Comparison of ENCODE assay signal across 9 cellular contexts in the genomic region with DNA sequence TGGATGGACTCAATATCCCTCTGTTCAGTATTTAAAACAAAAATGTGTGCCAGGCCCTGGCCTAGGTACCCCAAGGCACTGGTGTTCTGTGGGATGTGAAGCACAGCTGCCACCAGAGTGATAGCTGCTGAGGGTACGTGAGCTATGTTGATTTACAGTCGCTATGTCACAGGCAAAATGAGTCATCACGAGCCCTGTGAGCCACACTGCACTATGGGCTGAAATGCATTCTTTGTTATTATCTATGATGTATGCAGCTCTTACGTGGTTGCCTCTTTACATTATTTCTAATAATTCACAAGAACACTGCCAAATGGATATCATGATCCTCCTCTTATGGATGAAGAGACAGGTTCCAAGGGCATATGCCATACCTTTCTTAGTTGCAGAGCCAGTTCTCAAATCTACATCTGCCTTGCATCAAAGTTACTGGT. TPM values are rescaled to one million over a fixed set of nuclear protein-coding genes. Genes with fewer than 3 reads are reported as not detected.
A peak's percentile ranks its signal among the peaks of the same experiment; 100 is the strongest.
DNase-seq lines count a peak whose midpoint lies in the region; ATAC-seq and TF ChIP-seq lines count a peak whose summit lies in the region.
"Had no signal": no experiment of that assay in that cellular context is flagged by ENCODE, and none has a peak within 500 bp of the region (broad histone marks: within the 10 kb centered on the region; RNA-seq: fewer than 3 reads in every experiment).

No MANE protein-coding gene starts in this region.

- H3K9me2 ChIP-seq in Karpas-422 (replicated peaks; ENCODE audit: insufficient read depth, low read length), result no peaks in the 10 kb centered on the region

- no peak overlapping the region for H2AFZ ChIP-seq in DND-41 (ENCODE audit: low read depth, low read length)
- no peak overlapping the region for H2AFZ ChIP-seq in IMR-90 (replicated peaks; ENCODE audit: low read length, poor library complexity)
- no peak overlapping the region for H2AFZ ChIP-seq in Karpas-422 (ENCODE audit: low read length)
- no peak overlapping the region for H2AFZ ChIP-seq in mammary epithelial cell (ENCODE audit: low read depth, low read length)

- WGBS in IMR-90 (ENCODE audit: extremely low coverage in 2 of 2, insufficient read length in 1 of 2), 2 experiments, result no CpG with 5 or more reads among the region's 4 CpGs
- WGBS in mammary epithelial cell (ENCODE audit: low coverage, missing lambda C conversion rate), result 88% methylated on average over 3 of the region's 4 CpGs

- no peak overlapping the region for H2BK5ac ChIP-seq in IMR-90 (ENCODE audit: low read depth, low read length, poor library complexity, severe bottlenecking)

- peak overlapping the region; percentile 17 for H2AK9ac ChIP-seq in IMR-90 (replicated peaks; ENCODE audit: low read depth, low read length, poor library complexity)

- H3K27ac ChIP-seq in DND-41 (ENCODE audit: low read length), result no peak overlapping the region
- H3K27ac ChIP-seq in IMR-90 (ENCODE audit: insufficient read depth, low read length), result no peak overlapping the region
- H3K27ac ChIP-seq in Karpas-422 (ENCODE audit: low read length), result no peak overlapping the region
- H3K27ac ChIP-seq in mammary epithelial cell (ENCODE audit: insufficient read depth, low read depth, low read length), result no peak overlapping the region

- ATAC-seq in DND-41 (ENCODE audit: insufficient read depth, low read depth), result 0 out of 3 replicates have a peak, but pooled peaks have one; percentile 39
- peak; percentile 79 for ATAC-seq in IMR-90 (ENCODE audit: low read depth)
- no peak for ATAC-seq in GM21737 (IDR thresholded peaks at IDR 0.05; ENCODE audit: unreplicated experiment)

- POLR2A ChIA-PET in IMR-90 (lab: Charles Lee; ENCODE audit: unreplicated experiment), result no interaction called here

- no peak overlapping the region for H3K4me2 ChIP-seq in DND-41 (ENCODE audit: insufficient read depth, low read length)
- no peak overlapping the region for H3K4me2 ChIP-seq in IMR-90 (ENCODE audit: low read depth, low read length)
- no peak overlapping the region for H3K4me2 ChIP-seq in Karpas-422 (ENCODE audit: low read depth, low read length, poor library complexity, severe bottlenecking)
- no peak overlapping the region for H3K4me2 ChIP-seq in mammary epithelial cell (ENCODE audit: insufficient read depth, low read depth, low read length)

- no peak for DNase-seq in DND-41
- peak; percentile 76 for DNase-seq in IMR-90
- DNase-seq in activated T-cell treated with anti-CD3 and anti-CD28 coated beads, Interleukin-2, amount 50 U/mL, for 48 hours, result peak; percentile 27 to 36
- peak; percentile 60 for DNase-seq in foreskin melanocyte
- no peak for DNase-seq in Karpas-422
- no peak for DNase-seq in NCI-H345 treated with DMSO at 0.1 percent for 48 hours (lab: John Stamatoyannopoulos, UW; ENCODE audit: unreplicated experiment)
- no peak for DNase-seq in mammary epithelial cell
- DNase-seq: NCI-H2081 treated with DMSO at 0.1 percent for 48 hours had no signal

- CTCF ChIA-PET in IMR-90 (lab: Yijun Ruan, JAX), result interaction anchor here (1.0 kb wide), 1 partner anchor 35 kb away, joined by 3 read pairs; no protein-coding TSS in a partner anchor
- CTCF ChIA-PET in mammary epithelial cell (lab: Charles Lee; ENCODE audit: low non-redundant PET), result no interaction called here

- no peak overlapping the region for H2BK120ac ChIP-seq in IMR-90 (ENCODE audit: low read depth, low read length)

- no peak for TF ChIP-seq RAD21 in IMR-90 (IDR thresholded peaks at IDR 0.05; ENCODE audit: low read length)

- H3K4me1 ChIP-seq in DND-41 (ENCODE audit: insufficient read depth, low read length) (0 out of 2 replicates have a peak, but pooled peaks cover under 1% of the 10 kb centered on the region), IMR-90 (ENCODE audit: control insufficient read depth, insufficient read depth, low read length) (peaks cover 6% of the 10 kb centered on the region), Karpas-422 (ENCODE audit: low read length) (peaks cover 2% of the 10 kb centered on the region), mammary epithelial cell (ENCODE audit: insufficient read depth, low read length) (peaks cover 3% of the 10 kb centered on the region)

- H3K9ac ChIP-seq in DND-41 (ENCODE audit: low read depth, low read length), result no peak overlapping the region
- no peak overlapping the region for H3K9ac ChIP-seq in IMR-90 (ENCODE audit: low read depth, low read length)
- no peak overlapping the region for H3K9ac ChIP-seq in Karpas-422 (ENCODE audit: low read length)
- no peak overlapping the region for H3K9ac ChIP-seq in mammary epithelial cell (ENCODE audit: insufficient read depth, low read length)

- TF ChIP-seq CTCF in DND-41 (IDR thresholded peaks at IDR 0.05; ENCODE audit: borderline replicate concordance, extremely low read depth, low read length, poor library complexity, severe bottlenecking), result no peak
- no peak for TF ChIP-seq CTCF in IMR-90 (conservative IDR thresholded peaks at IDR 0.05; ENCODE audit: low read depth, low read length)
- no peak for TF ChIP-seq CTCF in mammary epithelial cell (conservative IDR thresholded peaks at IDR 0.05 in 1 of 2, IDR thresholded peaks at IDR 0.05 in 1 of 2; ENCODE audit: extremely low read depth in 1 of 2, insufficient read depth in 1 of 2, low read depth in 1 of 2, low read length in 2 of 2)

- intact Hi-C loops in IMR-90 (cut with micrococcal nuclease), result no loop called here
- intact Hi-C loops in mammary epithelial cell (cut with micrococcal nuclease), result no loop called here

- in situ Hi-C loops in IMR-90 (cut with MboI; ENCODE audit: low sequenced_read_pairs), result no loop called here
- in situ Hi-C loops in mammary epithelial cell (cut with MboI; ENCODE audit: low sequenced_read_pairs in 2 of 2), result no loop called here

- H3K18ac ChIP-seq in IMR-90 (ENCODE audit: low read depth, low read length), result no peak overlapping the region

- 0 out of 2 replicates have a peak overlapping the region, but pooled peaks have one; percentile 11 for H3K23ac ChIP-seq in IMR-90 (ENCODE audit: low read depth, low read length)

- H4K20me1 ChIP-seq in DND-41 (ENCODE audit: insufficient read depth, low read length) (no peaks in the 10 kb centered on the region), IMR-90 (ENCODE audit: insufficient read depth, low read length) (no peaks in the 10 kb centered on the region), Karpas-422 (ENCODE audit: insufficient read depth, low read depth, low read length) (no peaks in the 10 kb centered on the region), mammary epithelial cell (ENCODE audit: insufficient read depth, low read length) (no peaks in the 10 kb centered on the region)

- H4K5ac ChIP-seq in IMR-90 (ENCODE audit: low read depth, low read length), result no peak overlapping the region

- no peak overlapping the region for H2BK15ac ChIP-seq in IMR-90 (ENCODE audit: low read depth, low read length)

- BruUV-seq in IMR-90 (replicated peaks; lab: Mats Ljungman, UMichigan) (no TSS peak), mammary epithelial cell (replicated peaks; lab: Mats Ljungman, UMichigan) (no TSS peak)

- H3K79me2 ChIP-seq in DND-41 (ENCODE audit: insufficient read depth, low read length) (no peaks in the 10 kb centered on the region), Karpas-422 (ENCODE audit: low read length) (no peaks in the 10 kb centered on the region), mammary epithelial cell (ENCODE audit: insufficient read depth, low read length) (no peaks in the 10 kb centered on the region)

- peaks cover 17% of the 10 kb centered on the region for H3K9me1 ChIP-seq in IMR-90 (ENCODE audit: insufficient read depth, low read length)

- H4K8ac ChIP-seq in IMR-90 (ENCODE audit: low read depth in 2 of 2, low read length in 2 of 2), result no peak overlapping the region

- H3K36me3 ChIP-seq in DND-41 (ENCODE audit: insufficient read depth, low read length) (peaks cover 49% of the 10 kb centered on the region), IMR-90 (ENCODE audit: control insufficient read depth, insufficient read depth, low read length) (peaks cover 11% of the 10 kb centered on the region), Karpas-422 (ENCODE audit: insufficient read depth, low read length) (peaks cover 11% of the 10 kb centered on the region; the same call in 1 of the 2 replicates), mammary epithelial cell (ENCODE audit: insufficient read depth, low read length) (peaks cover 5% of the 10 kb centered on the region)

- H2AK5ac ChIP-seq in IMR-90 (ENCODE audit: low read depth, low read length), result no peak overlapping the region

- H3K14ac ChIP-seq in IMR-90 (replicated peaks; ENCODE audit: low read depth, low read length), result no peak overlapping the region

- dilution Hi-C loops in IMR-90 (cut with HindIII; ENCODE audit: low sequenced_read_pairs, unreplicated experiment), result no loop called here
- dilution Hi-C loops in mammary epithelial cell (cut with HindIII; ENCODE audit: low sequenced_read_pairs), result loop anchor here (5.0 kb wide), 1 partner anchor 96 kb away; no protein-coding TSS in a partner anchor

- no peaks in the 10 kb centered on the region for H3K9me3 ChIP-seq in DND-41 (ENCODE audit: insufficient read depth, low read length, severe bottlenecking)
- H3K9me3 ChIP-seq in IMR-90 (ENCODE audit: control insufficient read depth, insufficient read depth, low read length), result no peaks in the 10 kb centered on the region
- no peaks in the 10 kb centered on the region for H3K9me3 ChIP-seq in Karpas-422 (ENCODE audit: low read length)
- H3K9me3 ChIP-seq in mammary epithelial cell (replicated peaks; ENCODE audit: insufficient read depth, low read length), result no peaks in the 10 kb centered on the region

- H3K79me1 ChIP-seq in IMR-90 (ENCODE audit: low read depth in 1 of 2, low read length in 2 of 2), result no peaks in the 10 kb centered on the region; a peak in 2 of 4 replicates

- no peak overlapping the region for H4K91ac ChIP-seq in IMR-90 (ENCODE audit: insufficient read depth, low read depth, low read length)

- no peak for TF ChIP-seq POLR2A in IMR-90 (IDR thresholded peaks at IDR 0.05; ENCODE audit: low read depth, low read length)

- H3K4ac ChIP-seq in IMR-90 (ENCODE audit: low read depth, low read length), result no peak overlapping the region

- H3K27me3 ChIP-seq in DND-41 (ENCODE audit: insufficient read depth, low read length, poor library complexity) (no peaks in the 10 kb centered on the region), IMR-90 (ENCODE audit: control insufficient read depth, insufficient read depth, low read length) (no peaks in the 10 kb centered on the region), Karpas-422 (ENCODE audit: low read length) (no peaks in the 10 kb centered on the region), mammary epithelial cell (ENCODE audit: insufficient read depth, low read length) (no peaks in the 10 kb centered on the region)

- H3K4me3 ChIP-seq in DND-41 (ENCODE audit: low read depth in 1 of 2, low read length in 2 of 2) (no peak overlapping the region), IMR-90 (ENCODE audit: insufficient read depth, low read depth, low read length) (no peak overlapping the region), Karpas-422 (ENCODE audit: low read length) (no peak overlapping the region), mammary epithelial cell (replicated peaks in 1 of 3; ENCODE audit: insufficient read depth in 1 of 3, low read depth in 2 of 3, low read length in 3 of 3) (no peak overlapping the region)

- no peak overlapping the region for H2BK20ac ChIP-seq in IMR-90 (ENCODE audit: low read depth, low read length)

- no peak overlapping the region for H3K56ac ChIP-seq in IMR-90 (ENCODE audit: extremely low read depth, insufficient read depth, low read length)

RNA-seq across cellular contexts. Expression of a gene that starts 2.1 kb away (rescaled TPM):
- total RNA-seq in IMR-90 (2012; rRNA removed) (not detected in 2 replicates), mammary epithelial cell (not detected)
- polyA plus RNA-seq in IMR-90 (2012; rRNA removed) (not detected in 2 replicates), mammary epithelial cell (not detected)
- not detected in 2 replicates for polyA plus RNA-seq in IMR-90 (2012; cell fraction: cytosol; rRNA removed)
- polyA plus RNA-seq in IMR-90 (2012; cell fraction: nucleus; rRNA removed; ENCODE audit: low replicate concordance), result 0.23 TPM in 1 of 2 replicates, not detected in the other
- 0.37 TPM in 1 of 2 replicates, not detected in the other for total RNA-seq in Karpas-422 (2014; rRNA removed; shearing (Covaris generic); ENCODE audit: low replicate concordance)
- not detected for polyA minus RNA-seq in mammary epithelial cell

RNA-seq across cellular contexts. Expression of a gene that starts 5.6 kb away (rescaled TPM):
- total RNA-seq in IMR-90 (2012; rRNA removed), result 52.2 and 80.3 TPM in 2 replicates
- polyA plus RNA-seq in IMR-90 (2012; rRNA removed), result 45.4 and 55.5 TPM in 2 replicates
- polyA plus RNA-seq in IMR-90 (2012; cell fraction: cytosol; rRNA removed), result 19.9 and 67.2 TPM in 2 replicates
- polyA plus RNA-seq in IMR-90 (2012; cell fraction: nucleus; rRNA removed; ENCODE audit: low replicate concordance), result 8.4 and 36.0 TPM in 2 replicates
- 77.6 and 81.2 TPM in 2 replicates for total RNA-seq in Karpas-422 (2014; rRNA removed; shearing (Covaris generic); ENCODE audit: low replicate concordance)
- total RNA-seq in mammary epithelial cell, result 10 to 100 TPM; 24.8 to 36.5 TPM
- 36.1 TPM for polyA plus RNA-seq in mammary epithelial cell
- polyA minus RNA-seq in mammary epithelial cell, result 24.2 TPM

RNA-seq across cellular contexts. Expression of a gene that starts 45.1 kb away (rescaled TPM):
- 39.2 and 43.0 TPM in 2 replicates for total RNA-seq in IMR-90 (2012; rRNA removed)
- polyA plus RNA-seq in IMR-90 (2012; rRNA removed), result 25.5 and 28.6 TPM in 2 replicates
- polyA plus RNA-seq in IMR-90 (2012; cell fraction: cytosol; rRNA removed), result 7.8 and 10.3 TPM in 2 replicates
- polyA plus RNA-seq in IMR-90 (2012; cell fraction: nucleus; rRNA removed; ENCODE audit: low replicate concordance), result 5.0 and 31.4 TPM in 2 replicates
- total RNA-seq in Karpas-422 (2014; rRNA removed; shearing (Covaris generic); ENCODE audit: low replicate concordance), result 55.5 and 75.0 TPM in 2 replicates
- 10 to 100 TPM; 51.3 to 70.5 TPM for total RNA-seq in mammary epithelial cell
- polyA plus RNA-seq in mammary epithelial cell, result 40.5 TPM
- 62.2 TPM for polyA minus RNA-seq in mammary epithelial cell

RNA-seq across cellular contexts. Expression of a gene that starts 57.2 kb away (rescaled TPM):
- total RNA-seq in IMR-90 (2012; rRNA removed), result 6.4 and 7.3 TPM in 2 replicates
- polyA plus RNA-seq in IMR-90 (2012; rRNA removed), result 8.3 and 9.0 TPM in 2 replicates
- 7.2 and 9.7 TPM in 2 replicates for polyA plus RNA-seq in IMR-90 (2012; cell fraction: cytosol; rRNA removed)
- polyA plus RNA-seq in IMR-90 (2012; cell fraction: nucleus; rRNA removed; ENCODE audit: low replicate concordance), result 22.3 and 26.0 TPM in 2 replicates
- total RNA-seq in Karpas-422 (2014; rRNA removed; shearing (Covaris generic); ENCODE audit: low replicate concordance), result 2.2 and 5.1 TPM in 2 replicates
- total RNA-seq in mammary epithelial cell, result 10 to 100 TPM; 10.2 to 12.8 TPM
- 9.8 TPM for polyA plus RNA-seq in mammary epithelial cell
- 6.4 TPM for polyA minus RNA-seq in mammary epithelial cell

Comparison
In these comparisons a context has a peak if more than half of its experiments do, and no peak if none do; other contexts are left out.
1. DNase-seq: peak in IMR-90 (single experiment), activated T-cell treated with anti-CD3 and anti-CD28 coated beads, Interleukin-2, amount 50 U/mL, for 48 hours (2 of 2) and foreskin melanocyte (single experiment); none in DND-41 (single experiment), Karpas-422 (single experiment), NCI-H345 treated with DMSO at 0.1 percent for 48 hours (single experiment) and mammary epithelial cell (single experiment).